20 cellular contexts compared by ENCODE assay signal in the genomic region with DNA sequence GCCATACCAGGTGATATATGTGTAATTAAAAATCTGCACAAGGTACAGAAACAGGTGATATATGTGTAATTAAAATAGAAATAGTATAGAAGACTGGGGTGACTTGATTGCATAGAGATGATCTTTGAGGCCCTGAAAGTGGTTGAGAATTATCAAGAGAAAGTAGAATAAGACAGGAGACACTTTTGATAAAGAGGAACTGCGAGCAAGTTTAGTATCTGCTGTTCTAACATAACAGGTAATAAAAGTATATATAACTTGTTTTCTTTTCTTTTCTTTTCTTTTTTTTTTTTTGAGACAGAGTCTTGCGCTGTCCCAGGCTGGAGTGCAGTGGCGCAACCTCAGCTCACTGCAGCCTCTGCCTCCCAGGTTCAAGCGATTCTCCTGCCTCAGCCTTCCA. TPM values are rescaled to one million over a fixed set of nuclear protein-coding genes. Genes with fewer than 3 reads are reported as not detected.
DNase-seq lines count a peak whose midpoint lies in the region; ATAC-seq, FAIRE-seq and TF ChIP-seq lines count a peak whose summit lies in the region.
"Had no signal": no experiment of that assay in that cellular context is flagged by ENCODE, and none has a peak within 500 bp of the region (broad histone marks: within the 10 kb centered on the region; RNA-seq: fewer than 3 reads in every experiment).

No MANE protein-coding gene starts in this region.

- peaks cover 11% of the 10 kb centered on the region for H3K9me3 Mint-ChIP-seq in activated naive CD8-positive, alpha-beta T cell treated with anti-CD3 and anti-CD28 coated beads, Interleukin-2, amount 50 U/mL, for 24 hours
- H3K9me3 Mint-ChIP-seq in activated naive CD8-positive, alpha-beta T cell treated with anti-CD3 and anti-CD28 coated beads for 36 hours, result peaks cover 8% of the 10 kb centered on the region

- H3K27me3 Mint-ChIP-seq in activated naive CD8-positive, alpha-beta T cell treated with anti-CD3 and anti-CD28 coated beads, Interleukin-2, amount 50 U/mL, for 24 hours, result no peaks in the 10 kb centered on the region
- H3K27me3 Mint-ChIP-seq in activated naive CD8-positive, alpha-beta T cell treated with anti-CD3 and anti-CD28 coated beads for 36 hours, result no peaks in the 10 kb centered on the region

- no peak overlapping the region for H2AFZ ChIP-seq in GM12878 (ENCODE audit: control insufficient read depth, low read depth, low read length)

- TF ChIP-seq EP300 in GM12878 (IDR thresholded peaks at IDR 0.05; ENCODE audit: borderline replicate concordance in 1 of 2, control insufficient read depth in 1 of 2, low read depth in 2 of 2, low read length in 2 of 2) (no peak), transverse colon (IDR thresholded peaks at IDR 0.05; ENCODE audit: low read depth) (no peak)

- no peak overlapping the region for H3K9ac ChIP-seq in GM12878 (ENCODE audit: control insufficient read depth, insufficient read depth, low read length)

- RAD21 ChIA-PET in GM12878 (lab: Charles Lee; ENCODE audit: unreplicated experiment), result interaction anchor here (0.7 kb wide), 1 partner anchor 28 kb away, joined by 4 read pairs; no protein-coding TSS in a partner anchor

- H4K20me1 ChIP-seq in GM12878 (ENCODE audit: control insufficient read depth, insufficient read depth), result no peaks in the 10 kb centered on the region

- no peaks in the 10 kb centered on the region for H3K36me3 ChIP-seq in GM12878 (ENCODE audit: control insufficient read depth in 2 of 2, insufficient read depth in 2 of 2, low read length in 1 of 2)
- H3K36me3 ChIP-seq in transverse colon, result no peaks in the 10 kb centered on the region
- H3K36me3 ChIP-seq: SJSA1 had no signal

- H3K4me1 ChIP-seq in GM12878 (ENCODE audit: control insufficient read depth, insufficient read depth, low read length), result peaks cover 6% of the 10 kb centered on the region
- peaks cover 6 to 35% (median 18%) of the 10 kb centered on the region in 4 donors for H3K4me1 ChIP-seq in transverse colon

- SMC1A ChIA-PET in GM12878 (lab: Charles Lee; ENCODE audit: uncharacterized antibody, unreplicated experiment), result interaction anchor here (3.7 kb wide), 1 partner anchor 77 kb away, joined by 13 read pairs; no protein-coding TSS in a partner anchor

- peaks cover 30% of the 10 kb centered on the region for H3K36me3 Mint-ChIP-seq in activated naive CD8-positive, alpha-beta T cell treated with anti-CD3 and anti-CD28 coated beads, Interleukin-2, amount 50 U/mL, for 24 hours (ENCODE audit: low read depth)
- peaks cover 17% of the 10 kb centered on the region for H3K36me3 Mint-ChIP-seq in activated naive CD8-positive, alpha-beta T cell treated with anti-CD3 and anti-CD28 coated beads for 36 hours

- no peak for TF ChIP-seq RAD21 in GM12878 (IDR thresholded peaks at IDR 0.05; ENCODE audit: insufficient read depth, low read depth, low read length)

- H3K4me2 ChIP-seq in GM12878 (ENCODE audit: control insufficient read depth, insufficient read depth), result peak overlapping the region; percentile 60

- ATAC-seq in activated naive CD8-positive, alpha-beta T cell treated with anti-CD3 and anti-CD28 coated beads, Interleukin-2, amount 50 U/mL, for 24 hours, result no peak
- peak; percentile 33 for ATAC-seq in HG02885 (IDR thresholded peaks at IDR 0.05; ENCODE audit: poor library complexity, unreplicated experiment)
- ATAC-seq in GM12878, result peak; percentile 50
- ATAC-seq in GM19455 (IDR thresholded peaks at IDR 0.05; ENCODE audit: unreplicated experiment), result no peak

- POLR2A ChIA-PET in GM12878 (lab: Charles Lee), result no interaction called here

- H3K27ac Mint-ChIP-seq in activated naive CD8-positive, alpha-beta T cell treated with anti-CD3 and anti-CD28 coated beads, Interleukin-2, amount 50 U/mL, for 24 hours, result peak overlapping the region; percentile 19
- H3K27ac Mint-ChIP-seq in activated naive CD8-positive, alpha-beta T cell treated with anti-CD3 and anti-CD28 coated beads for 36 hours, result no peak overlapping the region

- H3K27ac ChIP-seq in GM12878 (ENCODE audit: control insufficient read depth, insufficient read depth) (peak overlapping the region; percentile 28; the same call in 1 of the 2 replicates), transverse colon (no peak overlapping the region)
- H3K27ac ChIP-seq: HL-60, SJSA1 had no signal

- H3K27me3 ChIP-seq in GM12878 (replicated peaks in 1 of 2; ENCODE audit: control insufficient read depth in 2 of 2, insufficient read depth in 2 of 2, low read length in 1 of 2) (no peaks in the 10 kb centered on the region), transverse colon (no peaks in the 10 kb centered on the region)
- H3K27me3 ChIP-seq: SJSA1 had no signal

- peaks cover 8% of the 10 kb centered on the region for H3K9me3 ChIP-seq in GM12878 (replicated peaks; ENCODE audit: control insufficient read depth, insufficient read depth, low read length)
- peaks cover 2 to 7% of the 10 kb centered on the region in 2 donors for H3K9me3 ChIP-seq in transverse colon

- no TSS peak for BruUV-seq in GM12878 (replicated peaks; lab: Mats Ljungman, UMichigan)

- H3K4me1 Mint-ChIP-seq in activated naive CD8-positive, alpha-beta T cell treated with anti-CD3 and anti-CD28 coated beads, Interleukin-2, amount 50 U/mL, for 24 hours, result peaks cover 49% of the 10 kb centered on the region
- peaks cover 35% of the 10 kb centered on the region for H3K4me1 Mint-ChIP-seq in activated naive CD8-positive, alpha-beta T cell treated with anti-CD3 and anti-CD28 coated beads for 36 hours

- TF ChIP-seq CTCF in GM12878 (IDR thresholded peaks at IDR 0.05 in 2 of 3, conservative IDR thresholded peaks at IDR 0.05 in 1 of 3; ENCODE audit: control insufficient read depth in 2 of 3, extremely low read depth in 1 of 3, insufficient read depth in 1 of 3, low read depth in 3 of 3, low read length in 3 of 3) (no peak), transverse colon (IDR thresholded peaks at IDR 0.05) (no peak)

- 75% methylated on average over 2 of the region's 4 CpGs for WGBS in GM12878 (ENCODE audit: insufficient coverage, insufficient replicate concordance, low lambda C conversion rate, missing lambda C conversion rate)
- 88 to 92% methylated on average over 4 of the region's 4 CpGs for WGBS in transverse colon (ENCODE audit: low coverage in 1 of 2), 2 donors

- no peak for TF ChIP-seq POLR2A in GM12878 (IDR thresholded peaks at IDR 0.05; ENCODE audit: low read depth, low read length)
- TF ChIP-seq POLR2A in transverse colon (IDR thresholded peaks at IDR 0.05), result no peak

- intact Hi-C loops in GM12878 (cut with micrococcal nuclease; ENCODE audit: unreplicated experiment), result no loop called here
- intact Hi-C loops in transverse colon (cut with DNase I; ENCODE audit: low total_unique reads), result no loop called here

- H3K4me3 ChIP-seq in GM12878, result peak overlapping the region; percentile 13; the same call in 1 of the 2 replicates
- H3K4me3 ChIP-seq in transverse colon, result no peak overlapping the region
- H3K4me3 ChIP-seq: SJSA1 had no signal

- H3K4me3 Mint-ChIP-seq in activated naive CD8-positive, alpha-beta T cell treated with anti-CD3 and anti-CD28 coated beads, Interleukin-2, amount 50 U/mL, for 24 hours, result no peak overlapping the region
- H3K4me3 Mint-ChIP-seq in activated naive CD8-positive, alpha-beta T cell treated with anti-CD3 and anti-CD28 coated beads for 36 hours, result no peak overlapping the region

- no peak for FAIRE-seq in GM12878 (lab: Jason Lieb, UNC)
- FAIRE-seq: A204.1, GM19239, HTR-8/SVneo had no signal

- CTCF ChIA-PET in GM12878 (lab: Yijun Ruan, JAX), result interaction anchor here (0.6 kb wide), 1 partner anchor 13 kb away, joined by 3 read pairs; no protein-coding TSS in a partner anchor

- in situ Hi-C loops in GM12878 (cut with MboI) (no loop called here), transverse colon (cut with MboI; ENCODE audit: low pct_ligation_motif_present in 1 of 4, low pct_unique_long_range_greater_than_20kb in 1 of 4, low sequenced_read_pairs in 3 of 4) (no loop called here)

- H3K79me2 ChIP-seq in GM12878 (ENCODE audit: control insufficient read depth, insufficient read depth, low read length), result peaks cover 92% of the 10 kb centered on the region

- no peak for DNase-seq in activated naive CD8-positive, alpha-beta T cell treated with anti-CD3 and anti-CD28 coated beads, Interleukin-2, amount 50 U/mL, for 24 hours
- DNase-seq in activated naive CD8-positive, alpha-beta T cell treated with anti-CD3 and anti-CD28 coated beads for 36 hours, result no peak
- no peak for DNase-seq in GM12878 (ENCODE audit: low read depth, low spot score)
- DNase-seq in NCI-H146 (lab: John Stamatoyannopoulos, UW), result no peak
- no peak for DNase-seq in transverse colon
- DNase-seq in KG1 (lab: John Stamatoyannopoulos, UW), result no peak
- DNase-seq: C1 segment of cervical spinal cord, NCI-H1048, NCI-H1436 treated with DMSO at 0.1 percent for 48 hours, NCI-H2081 treated with DMSO at 0.1 percent for 48 hours, NCI-H510A, NCI-H774, SW 1271 had no signal

TF ChIP-seq in GM12878, 131 proteins besides CTCF, POLR2A, EP300 and RAD21 (continues in another document):
- TF ChIP-seq SPI1 (IDR thresholded peaks at IDR 0.05; ENCODE audit: borderline replicate concordance, insufficient read depth, low read depth, low read length) (peak; percentile 74; the same call in 1 of the 2 replicates), SREBF2 (IDR thresholded peaks at IDR 0.05; ENCODE audit: low read length) (no peak)

RNA-seq across cellular contexts. Expression of a gene that starts 5.4 kb away (rescaled TPM):
- 10 to 100 TPM; 40.6 to 41.9 TPM for total RNA-seq in activated naive CD8-positive, alpha-beta T cell treated with anti-CD3 and anti-CD28 coated beads for 36 hours
- total RNA-seq in GM12878 (2013; cell fraction: nucleolus; rRNA removed), result 85.2 and 85.6 TPM in 2 replicates
- total RNA-seq in GM12878 (2014; rRNA removed) (46.3 and 49.5 TPM in 2 replicates), GM12878 (2014; rRNA removed; fragmentation: Illumina TruSeq; extraction: Trizol) (67.9 and 72.5 TPM in 2 replicates), GM12878 (2021) (43.9 and 53.0 TPM in 2 replicates), transverse colon (100 to 1,000 TPM in 1 of 4 donors, 10 to 100 TPM in 3; 27.3 to 337 (median 69.6) TPM)
- polyA plus RNA-seq in GM12878 (2011; ENCODE audit: low read depth), result 42.2 TPM
- polyA plus RNA-seq in GM12878 (2011; rRNA removed) (62.5 and 69.6 TPM in 2 replicates), GM12878 (2014; fragmentation: Illumina TruSeq; extraction: Trizol) (68.6 and 83.8 TPM in 2 replicates), GM12878 (2014; fragmentation: Nextera tagmentation; extraction: Ambion mirVana) (10 to 100 TPM; 59.3 to 63.5 TPM), GM12878 (2014; rRNA removed) (41.1 and 51.9 TPM in 2 replicates), GM12878 (2016; fragmentation: Nextera tagmentation; extraction: Ambion mirVana) (10 to 100 TPM; 84.1 to 84.3 TPM)
- 19.3 and 31.2 TPM in 2 replicates for polyA plus RNA-seq in GM12878 (2011; cell fraction: cytosol; rRNA removed)
- polyA plus RNA-seq in GM12878 (2011; cell fraction: nucleus; rRNA removed), result 16.2 and 18.3 TPM in 2 replicates
- 56.0 and 57.2 TPM in 2 replicates for polyA plus RNA-seq in GM12878 (2012)
- polyA minus RNA-seq in GM12878 (2011; rRNA and poly(A)+ RNA removed), result 37.2 and 48.9 TPM in 2 replicates
- polyA minus RNA-seq in GM12878 (2011; cell fraction: cytosol; rRNA and poly(A)+ RNA removed), result 22.3 and 34.7 TPM in 2 replicates
- polyA minus RNA-seq in GM12878 (2011; cell fraction: nucleus; rRNA and poly(A)+ RNA removed), result 26.7 and 36.3 TPM in 2 replicates

Comparison
In these comparisons a context has a peak if more than half of its experiments do, and no peak if none do; other contexts are left out.
1. ATAC-seq: peak in HG02885 (single experiment) and GM12878 (single experiment); none in activated naive CD8-positive, alpha-beta T cell treated with anti-CD3 and anti-CD28 coated beads, Interleukin-2, amount 50 U/mL, for 24 hours (single experiment) and GM19455 (single experiment).